ENCODE assay signal across 28 cellular contexts in genomic region chr2:152363933-152364332, GRCh38. TPM values are rescaled to one million over a fixed set of nuclear protein-coding genes. Genes with fewer than 3 reads are reported as not detected.
DNase-seq lines count a peak whose midpoint lies in the region; ATAC-seq, FAIRE-seq and TF ChIP-seq lines count a peak whose summit lies in the region.
"Had no signal": no experiment of that assay in that cellular context is flagged by ENCODE, and none has a peak within 500 bp of the region (broad histone marks: within the 10 kb centered on the region; RNA-seq: fewer than 3 reads in every experiment).

No MANE protein-coding gene starts in this region.

- H3K27me3 ChIP-seq in prostate gland (replicated peaks; ENCODE audit: insufficient read depth): no peaks in the 10 kb centered on the region
- H3K27me3 ChIP-seq: sigmoid colon, SJSA1, thyroid gland had no signal

- peak; percentile 54 for ATAC-seq in GM21360 (IDR thresholded peaks at IDR 0.05; ENCODE audit: unreplicated experiment)
- ATAC-seq: natural killer cell treated with Interleukin-12 subunit alpha and Interleukin-12 subunit beta and Interleukin-15 and Interleukin-18, amount 100 ng/mL, for 72 hours; psoas muscle had no signal

- in situ Hi-C loops in ACHN (cut with HindIII; ENCODE audit: low pct_ligation_motif_present, low pct_unique_long_range_greater_than_20kb, low sequenced_read_pairs): no loop called here

- DNase-seq in GM12865 (ENCODE audit: low read depth): peak; percentile 8
- peak; percentile 31 to 45 for DNase-seq in Kasumi-1 (lab: John Stamatoyannopoulos, UW)
- peak; percentile 3 for DNase-seq in SKM-1 (lab: John Stamatoyannopoulos, UW; ENCODE audit: unreplicated experiment)
- DNase-seq in NCI-H69 (lab: John Stamatoyannopoulos, UW): no peak
- DNase-seq in ACHN: no peak
- DNase-seq in prostate gland (ENCODE audit: low spot score): no peak
- DNase-seq in H54 (ENCODE audit: insufficient read length, low spot score): no peak
- DNase-seq: activated B cell treated with CpG ODN at 0.5 μM for 24 hours; activated CD4-positive, alpha-beta T cell treated with anti-CD3 and anti-CD28 coated beads, Interleukin-2, amount 10 ng/mL, durations not matched to agents 7 days and 5 days; aorta; CD8-positive, alpha-beta memory T cell; GM23248; HFFc6; hippocampal formation; NCI-H1105 treated with DMSO at 0.1 percent for 48 hours; NCI-H187 treated with DMSO at 0.1 percent for 48 hours; NCI-H524 treated with DMSO at 0.1 percent for 48 hours; occipital lobe; psoas muscle; sigmoid colon; stimulated activated CD4-positive, alpha-beta T cell treated with anti-CD3 and anti-CD28 coated beads, Interleukin-12 subunit alpha, Interleukin-12 subunit beta, amount 100 ng/mL, for 4 hours; stimulated activated CD4-positive, alpha-beta T cell treated with anti-CD3 and anti-CD28 coated beads, Interleukin-2, amount 100 ng/mL, for 48 hours; thyroid gland had no signal

- intact Hi-C loops in prostate gland (cut with DNase I): no loop called here

- H3K4me1 ChIP-seq in prostate gland (replicated peaks): no peaks in the 10 kb centered on the region
- H3K4me1 ChIP-seq: SJSA1 had no signal

- H3K4me3 ChIP-seq in GM12865 (ENCODE audit: low read depth, low read length): no peak overlapping the region
- H3K4me3 ChIP-seq in prostate gland: no peak overlapping the region
- H3K4me3 ChIP-seq: GM23248, psoas muscle, sigmoid colon, SJSA1, thyroid gland had no signal

- 85% methylated on average over 1 of the region's 1 CpG for WGBS in prostate gland

- H3K27ac ChIP-seq in prostate gland: no peak overlapping the region
- H3K27ac ChIP-seq: GM23248, psoas muscle, sigmoid colon, SJSA1 had no signal

- H3K36me3 ChIP-seq in prostate gland: no peaks in the 10 kb centered on the region
- H3K36me3 ChIP-seq: sigmoid colon, SJSA1, thyroid gland had no signal

- no peak for TF ChIP-seq POLR2A in prostate gland (IDR thresholded peaks at IDR 0.05)
- no peak for TF ChIP-seq POLR2A in H54 (IDR thresholded peaks at IDR 0.05; ENCODE audit: low read depth, low read length)

- TF ChIP-seq CTCF in GM12865 (IDR thresholded peaks at IDR 0.05; ENCODE audit: insufficient read depth, low read depth, low read length, missing control alignments) (no peak), prostate gland (IDR thresholded peaks at IDR 0.05) (no peak)

- H3K9me3 ChIP-seq in prostate gland: no peaks in the 10 kb centered on the region
- H3K9me3 ChIP-seq: psoas muscle, sigmoid colon, SJSA1, thyroid gland had no signal

- FAIRE-seq in H54 (lab: Jason Lieb, UNC): no peak
- FAIRE-seq: bronchial epithelial cell, colon had no signal

RNA-seq across cellular contexts. Expression of gene FMNL2, which starts 29.0 kb away (rescaled TPM):
- total RNA-seq in prostate gland: 10 to 100 TPM in 1 of 2 donors, 1 to 10 TPM in 1; 9.8 to 19.4 TPM

Comparison
In these comparisons a context has a peak if more than half of its experiments do, and no peak if none do; other contexts are left out.
1. DNase-seq: peak in GM12865 (single experiment), Kasumi-1 (2 of 2) and SKM-1 (single experiment); none in NCI-H69 (single experiment), ACHN (single experiment), prostate gland (single experiment) and H54 (single experiment).